ENCODE assay signal across 9 cellular contexts in the genomic region with DNA sequence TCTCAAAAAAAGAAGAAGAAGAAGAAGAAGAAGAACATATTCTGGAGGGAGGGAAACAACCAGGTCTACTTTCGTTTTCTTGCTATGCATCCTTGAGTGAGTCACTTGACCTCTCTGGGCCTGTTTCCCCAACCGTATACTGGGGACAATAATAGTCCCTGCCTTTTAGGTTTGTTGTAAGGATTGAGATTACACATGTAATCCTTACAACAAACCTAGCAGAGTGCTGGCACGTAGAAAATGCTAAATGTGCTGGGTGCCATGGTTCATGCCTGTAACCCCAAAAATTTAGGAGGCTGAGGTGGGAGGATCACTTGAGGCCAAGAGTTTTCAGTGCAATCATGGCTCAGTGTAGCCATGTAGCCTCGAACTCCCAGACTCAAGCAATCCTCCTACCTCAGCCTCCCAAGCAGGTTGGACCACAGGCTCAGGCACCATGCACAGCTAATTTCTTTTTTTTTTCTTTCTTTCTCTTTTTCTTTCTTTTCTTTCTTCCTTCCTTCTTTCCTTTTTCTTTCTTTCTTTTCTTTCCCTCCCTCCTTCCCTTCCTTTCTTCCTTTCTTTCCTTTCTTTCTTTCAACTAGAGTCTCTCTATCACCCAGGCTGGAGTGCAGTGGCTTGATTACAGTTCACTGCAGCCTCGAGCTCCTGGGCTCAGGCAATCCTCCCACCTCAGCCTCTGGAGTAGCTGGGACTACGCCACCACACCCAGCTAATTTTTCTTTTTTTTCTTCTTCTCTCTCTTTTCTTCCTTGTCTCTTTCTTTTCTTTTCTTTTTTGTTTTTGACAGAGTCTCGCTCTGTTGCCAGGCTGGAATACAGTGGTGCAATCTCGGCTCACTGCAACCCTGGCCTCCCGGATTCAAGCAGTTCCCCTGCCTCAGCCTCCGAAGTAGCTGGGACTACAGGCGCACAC. TPM values are rescaled to one million over a fixed set of nuclear protein-coding genes. Genes with fewer than 3 reads are reported as not detected.
DNase-seq lines count a peak whose midpoint lies in the region; ATAC-seq and TF ChIP-seq lines count a peak whose summit lies in the region.
"Had no signal": no experiment of that assay in that cellular context is flagged by ENCODE, and none has a peak within 500 bp of the region (broad histone marks: within the 10 kb centered on the region; RNA-seq: fewer than 3 reads in every experiment).

No MANE protein-coding gene starts in this region.

- TF ChIP-seq EP300 in esophagus muscularis mucosa (IDR thresholded peaks at IDR 0.05) (no peak), stomach (IDR thresholded peaks at IDR 0.05) (no peak)

- TF ChIP-seq CTCF in esophagus muscularis mucosa (IDR thresholded peaks at IDR 0.05) = no peak
- no peak for TF ChIP-seq CTCF in stomach (IDR thresholded peaks at IDR 0.05)

- H3K4me1 Mint-ChIP-seq in activated naive CD4-positive, alpha-beta T cell treated with anti-CD3 and anti-CD28 coated beads, Interleukin-2, amount 10 ng/mL, durations not matched to agents 7 days and 5 days = peaks cover 55% of the 10 kb centered on the region

- H3K9me3 ChIP-seq in SK-N-MC (ENCODE audit: low read depth, low read length) = no peaks in the 10 kb centered on the region
- no peaks in the 10 kb centered on the region for H3K9me3 ChIP-seq in esophagus muscularis mucosa
- H3K9me3 ChIP-seq in stomach = no peaks in the 10 kb centered on the region

- H3K27ac ChIP-seq in SK-N-MC (peak overlapping the region; percentile 77), esophagus muscularis mucosa (replicated peaks in 1 of 4) (peak overlapping the region; percentile 95 to 100 (median 98)), stomach (peak overlapping the region; percentile 96 to 99 (median 99))

- no peaks in the 10 kb centered on the region for H3K9me3 Mint-ChIP-seq in activated naive CD4-positive, alpha-beta T cell treated with anti-CD3 and anti-CD28 coated beads, Interleukin-2, amount 10 ng/mL, durations not matched to agents 7 days and 5 days

- CTCF ChIA-PET in activated naive CD4-positive, alpha-beta T cell treated with anti-CD3 and anti-CD28 coated beads, Interleukin-2, amount 10 ng/mL, durations not matched to agents 7 days and 5 days (lab: Charles Lee) = interaction anchor here (0.6 to 1.1 kb wide), 2 partner anchors 21 to 106 kb away, joined by 3 to 4 read pairs; no protein-coding TSS in a partner anchor

- peaks cover 40% of the 10 kb centered on the region for H3K36me3 Mint-ChIP-seq in activated naive CD4-positive, alpha-beta T cell treated with anti-CD3 and anti-CD28 coated beads, Interleukin-2, amount 10 ng/mL, durations not matched to agents 7 days and 5 days

- no peak overlapping the region for H3K9ac ChIP-seq in SK-N-MC (ENCODE audit: insufficient read length)

- peak overlapping the region; percentile 99 for H3K27ac Mint-ChIP-seq in activated naive CD4-positive, alpha-beta T cell treated with anti-CD3 and anti-CD28 coated beads, Interleukin-2, amount 10 ng/mL, durations not matched to agents 7 days and 5 days

- H3K36me3 ChIP-seq in SK-N-MC (ENCODE audit: insufficient read depth, low read length) (no peaks in the 10 kb centered on the region), esophagus muscularis mucosa (peaks cover 0 to 20% (median 0%) of the 10 kb centered on the region in 4 donors), stomach (no peaks in the 10 kb centered on the region)

- ATAC-seq in HG02642 (IDR thresholded peaks at IDR 0.05; ENCODE audit: poor library complexity, unreplicated experiment) = no peak

- 67% methylated on average over 11 of the region's 11 CpGs for WGBS in esophagus muscularis mucosa
- WGBS in stomach, 5 donors = 65 to 72% (median 66%) methylated on average over 11 of the region's 11 CpGs

- TF ChIP-seq POLR2A in esophagus muscularis mucosa (IDR thresholded peaks at IDR 0.05; ENCODE audit: low read depth) (no peak), stomach (IDR thresholded peaks at IDR 0.05) (peak in 1 of 4 donors; percentile 23)

- peaks cover 33 to 44% (median 38%) of the 10 kb centered on the region in 4 donors for H3K4me1 ChIP-seq in esophagus muscularis mucosa
- peaks cover 22 to 55% (median 46%) of the 10 kb centered on the region in 4 donors for H3K4me1 ChIP-seq in stomach

- peak overlapping the region; percentile 99 for H3K4me3 Mint-ChIP-seq in activated naive CD4-positive, alpha-beta T cell treated with anti-CD3 and anti-CD28 coated beads, Interleukin-2, amount 10 ng/mL, durations not matched to agents 7 days and 5 days

- DNase-seq in activated naive CD4-positive, alpha-beta T cell treated with anti-CD3 and anti-CD28 coated beads, Interleukin-2, amount 10 ng/mL, durations not matched to agents 7 days and 5 days = no peak
- DNase-seq in activated naive CD4-positive, alpha-beta T cell (lab: John Stamatoyannopoulos, UW) = no peak
- no peak for DNase-seq in SK-N-MC (ENCODE audit: low read depth, low spot score)
- no peak for DNase-seq in esophagus muscularis mucosa (ENCODE audit: extremely low spot score)
- DNase-seq in stomach = no peak
- DNase-seq in NCI-H510A (lab: John Stamatoyannopoulos, UW) = no peak
- DNase-seq in cerebellar nuclear complex (lab: John Stamatoyannopoulos, UW) = no peak
- DNase-seq: C1 segment of cervical spinal cord had no signal

- no peak overlapping the region for H3K4me3 ChIP-seq in SK-N-MC
- no peak overlapping the region for H3K4me3 ChIP-seq in esophagus muscularis mucosa
- no peak overlapping the region for H3K4me3 ChIP-seq in stomach

- intact Hi-C loops in esophagus muscularis mucosa (cut with DNase I) = loop anchor here (10.0 kb wide), 1 partner anchor 688 kb away; no protein-coding TSS in a partner anchor
- intact Hi-C loops in stomach (cut with DNase I; ENCODE audit: low total_unique reads) = no loop called here

- H3K27me3 ChIP-seq in esophagus muscularis mucosa (no peaks in the 10 kb centered on the region), stomach (no peaks in the 10 kb centered on the region)

- peaks cover 15% of the 10 kb centered on the region for H3K27me3 Mint-ChIP-seq in activated naive CD4-positive, alpha-beta T cell treated with anti-CD3 and anti-CD28 coated beads, Interleukin-2, amount 10 ng/mL, durations not matched to agents 7 days and 5 days

RNA-seq across cellular contexts. Expression of a gene that starts 7.0 kb away (rescaled TPM):
- total RNA-seq in esophagus muscularis mucosa (100 to 1,000 TPM in 1 of 4 donors, 10 to 100 TPM in 3; 29.1 to 144 (median 62.3) TPM), stomach (100 to 1,000 TPM in 3 of 5 donors, 10 to 100 TPM in 2; 32.3 to 421 (median 150) TPM)
- 10 to 100 TPM; 64.3 to 87.2 (median 64.6) TPM for polyA plus RNA-seq in stomach

RNA-seq across cellular contexts. Expression of a gene that starts 7.0 kb away (rescaled TPM):
- 10 to 100 TPM; 50.2 to 62.6 (median 56.6) TPM for total RNA-seq in esophagus muscularis mucosa
- 100 to 1,000 TPM in 3 of 5 donors, 10 to 100 TPM in 2; 20.4 to 942 (median 117) TPM for total RNA-seq in stomach
- polyA plus RNA-seq in stomach = 100 to 1,000 TPM in 1 of 3 donors, 10 to 100 TPM in 2; 74.8 to 114 (median 94.7) TPM

RNA-seq across cellular contexts. Expression of a gene that starts 39.2 kb away (rescaled TPM):
- 10 to 100 TPM; 24.5 to 61.6 (median 29.6) TPM for total RNA-seq in esophagus muscularis mucosa
- total RNA-seq in stomach = 100 to 1,000 TPM in 1 of 5 donors, 10 to 100 TPM in 4; 10.1 to 122 (median 26.3) TPM
- 10 to 100 TPM in 1 of 3 donors, 1 to 10 TPM in 2; 6.9 to 26.2 (median 9.5) TPM for polyA plus RNA-seq in stomach

RNA-seq across cellular contexts. Expression of a gene that starts 40.7 kb away (rescaled TPM):
- 10 to 100 TPM; 21.4 to 27.6 (median 26.9) TPM for total RNA-seq in esophagus muscularis mucosa
- 100 to 1,000 TPM in 1 of 5 donors, 10 to 100 TPM in 4; 29.6 to 373 (median 36.5) TPM for total RNA-seq in stomach
- 10 to 100 TPM; 64.7 to 88.2 (median 77.9) TPM for polyA plus RNA-seq in stomach

RNA-seq across cellular contexts. Expression of a gene that starts 54.6 kb away (rescaled TPM):
- 10 to 100 TPM; 11.9 to 20.2 (median 17.0) TPM for total RNA-seq in esophagus muscularis mucosa
- 10 to 100 TPM in 2 of 5 donors, 1 to 10 TPM in 2, not detected in 1; 1.3 to 19.3 (median 7.6) TPM for total RNA-seq in stomach
- 1 to 10 TPM; 4.1 to 5.5 (median 5.0) TPM for polyA plus RNA-seq in stomach
